In genomic region chr6:75775219-75775618, GRCh38 we compare ENCODE assay signal across 1 cellular context.
TF ChIP-seq lines count a peak whose summit lies in the region.

No MANE protein-coding gene starts in this region.

TF ChIP-seq in HEK293, 187 proteins besides CTCF, POLR2A, EP300 and RAD21 (continued from another document):
- TF ChIP-seq ZNF274 (IDR thresholded peaks at IDR 0.05; ENCODE audit: low read length), result no peak
- no peak for TF ChIP-seq ZNF274 (tag by site-specific recombination; IDR thresholded peaks at IDR 0.05; ENCODE audit: borderline replicate concordance)
- TF ChIP-seq HOXD13 (CRISPR knock-in tag; IDR thresholded peaks at IDR 0.05; ENCODE audit: borderline replicate concordance), result no peak
- no peak for TF ChIP-seq ZNF670 (tag by site-specific recombination; IDR thresholded peaks at IDR 0.05; ENCODE audit: low read depth)
- TF ChIP-seq ZNF623 (tag by site-specific recombination; IDR thresholded peaks at IDR 0.05), result no peak
- no peak for TF ChIP-seq KLF7 (tag by site-specific recombination; IDR thresholded peaks at IDR 0.05; ENCODE audit: borderline replicate concordance)
- no peak for TF ChIP-seq ZBTB7A (tag by site-specific recombination; IDR thresholded peaks at IDR 0.05; ENCODE audit: low read depth)
- TF ChIP-seq ZNF221 (tag by site-specific recombination; IDR thresholded peaks at IDR 0.05; ENCODE audit: borderline replicate concordance), result no peak
- no peak for TF ChIP-seq ZNF266 (tag by site-specific recombination; IDR thresholded peaks at IDR 0.05; ENCODE audit: low read depth)
- TF ChIP-seq ZNF596 (tag by site-specific recombination; IDR thresholded peaks at IDR 0.05), result no peak
- TF ChIP-seq IKZF3 (tag by site-specific recombination; IDR thresholded peaks at IDR 0.05), result peak; percentile 39; the same call in 1 of the 2 replicates
- TF ChIP-seq, protein P1, sequence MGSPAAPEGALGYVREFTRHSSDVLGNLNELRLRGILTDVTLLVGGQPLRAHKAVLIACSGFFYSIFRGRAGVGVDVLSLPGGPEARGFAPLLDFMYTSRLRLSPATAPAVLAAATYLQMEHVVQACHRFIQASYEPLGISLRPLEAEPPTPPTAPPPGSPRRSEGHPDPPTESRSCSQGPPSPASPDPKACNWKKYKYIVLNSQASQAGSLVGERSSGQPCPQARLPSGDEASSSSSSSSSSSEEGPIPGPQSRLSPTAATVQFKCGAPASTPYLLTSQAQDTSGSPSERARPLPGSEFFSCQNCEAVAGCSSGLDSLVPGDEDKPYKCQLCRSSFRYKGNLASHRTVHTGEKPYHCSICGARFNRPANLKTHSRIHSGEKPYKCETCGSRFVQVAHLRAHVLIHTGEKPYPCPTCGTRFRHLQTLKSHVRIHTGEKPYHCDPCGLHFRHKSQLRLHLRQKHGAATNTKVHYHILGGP (tag by site-specific recombination; IDR thresholded peaks at IDR 0.05), result no peak
- TF ChIP-seq REST (tag by site-specific recombination; IDR thresholded peaks at IDR 0.05), result no peak
- no peak for TF ChIP-seq ELK4 (IDR thresholded peaks at IDR 0.05; ENCODE audit: borderline replicate concordance, low read depth, low read length)
- TF ChIP-seq, protein P2, sequence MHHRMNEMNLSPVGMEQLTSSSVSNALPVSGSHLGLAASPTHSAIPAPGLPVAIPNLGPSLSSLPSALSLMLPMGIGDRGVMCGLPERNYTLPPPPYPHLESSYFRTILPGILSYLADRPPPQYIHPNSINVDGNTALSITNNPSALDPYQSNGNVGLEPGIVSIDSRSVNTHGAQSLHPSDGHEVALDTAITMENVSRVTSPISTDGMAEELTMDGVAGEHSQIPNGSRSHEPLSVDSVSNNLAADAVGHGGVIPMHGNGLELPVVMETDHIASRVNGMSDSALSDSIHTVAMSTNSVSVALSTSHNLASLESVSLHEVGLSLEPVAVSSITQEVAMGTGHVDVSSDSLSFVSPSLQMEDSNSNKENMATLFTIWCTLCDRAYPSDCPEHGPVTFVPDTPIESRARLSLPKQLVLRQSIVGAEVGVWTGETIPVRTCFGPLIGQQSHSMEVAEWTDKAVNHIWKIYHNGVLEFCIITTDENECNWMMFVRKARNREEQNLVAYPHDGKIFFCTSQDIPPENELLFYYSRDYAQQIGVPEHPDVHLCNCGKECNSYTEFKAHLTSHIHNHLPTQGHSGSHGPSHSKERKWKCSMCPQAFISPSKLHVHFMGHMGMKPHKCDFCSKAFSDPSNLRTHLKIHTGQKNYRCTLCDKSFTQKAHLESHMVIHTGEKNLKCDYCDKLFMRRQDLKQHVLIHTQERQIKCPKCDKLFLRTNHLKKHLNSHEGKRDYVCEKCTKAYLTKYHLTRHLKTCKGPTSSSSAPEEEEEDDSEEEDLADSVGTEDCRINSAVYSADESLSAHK (tag by site-specific recombination; IDR thresholded peaks at IDR 0.05), result no peak
- no peak for TF ChIP-seq KLF1 (tag by site-specific recombination; IDR thresholded peaks at IDR 0.05)
- TF ChIP-seq ZNF626 (tag by site-specific recombination; IDR thresholded peaks at IDR 0.05), result no peak
- TF ChIP-seq MYNN (tag by site-specific recombination; IDR thresholded peaks at IDR 0.05; ENCODE audit: borderline replicate concordance), result no peak
- TF ChIP-seq, protein P3, sequence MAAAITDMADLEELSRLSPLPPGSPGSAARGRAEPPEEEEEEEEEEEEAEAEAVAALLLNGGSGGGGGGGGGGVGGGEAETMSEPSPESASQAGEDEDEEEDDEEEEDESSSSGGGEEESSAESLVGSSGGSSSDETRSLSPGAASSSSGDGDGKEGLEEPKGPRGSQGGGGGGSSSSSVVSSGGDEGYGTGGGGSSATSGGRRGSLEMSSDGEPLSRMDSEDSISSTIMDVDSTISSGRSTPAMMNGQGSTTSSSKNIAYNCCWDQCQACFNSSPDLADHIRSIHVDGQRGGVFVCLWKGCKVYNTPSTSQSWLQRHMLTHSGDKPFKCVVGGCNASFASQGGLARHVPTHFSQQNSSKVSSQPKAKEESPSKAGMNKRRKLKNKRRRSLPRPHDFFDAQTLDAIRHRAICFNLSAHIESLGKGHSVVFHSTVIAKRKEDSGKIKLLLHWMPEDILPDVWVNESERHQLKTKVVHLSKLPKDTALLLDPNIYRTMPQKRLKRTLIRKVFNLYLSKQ (tag by site-specific recombination; IDR thresholded peaks at IDR 0.05; ENCODE audit: borderline replicate concordance), result no peak
- TF ChIP-seq, protein P4, sequence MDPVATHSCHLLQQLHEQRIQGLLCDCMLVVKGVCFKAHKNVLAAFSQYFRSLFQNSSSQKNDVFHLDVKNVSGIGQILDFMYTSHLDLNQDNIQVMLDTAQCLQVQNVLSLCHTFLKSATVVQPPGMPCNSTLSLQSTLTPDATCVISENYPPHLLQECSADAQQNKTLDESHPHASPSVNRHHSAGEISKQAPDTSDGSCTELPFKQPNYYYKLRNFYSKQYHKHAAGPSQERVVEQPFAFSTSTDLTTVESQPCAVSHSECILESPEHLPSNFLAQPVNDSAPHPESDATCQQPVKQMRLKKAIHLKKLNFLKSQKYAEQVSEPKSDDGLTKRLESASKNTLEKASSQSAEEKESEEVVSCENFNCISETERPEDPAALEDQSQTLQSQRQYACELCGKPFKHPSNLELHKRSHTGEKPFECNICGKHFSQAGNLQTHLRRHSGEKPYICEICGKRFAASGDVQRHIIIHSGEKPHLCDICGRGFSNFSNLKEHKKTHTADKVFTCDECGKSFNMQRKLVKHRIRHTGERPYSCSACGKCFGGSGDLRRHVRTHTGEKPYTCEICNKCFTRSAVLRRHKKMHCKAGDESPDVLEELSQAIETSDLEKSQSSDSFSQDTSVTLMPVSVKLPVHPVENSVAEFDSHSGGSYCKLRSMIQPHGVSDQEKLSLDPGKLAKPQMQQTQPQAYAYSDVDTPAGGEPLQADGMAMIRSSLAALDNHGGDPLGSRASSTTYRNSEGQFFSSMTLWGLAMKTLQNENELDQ (tag by site-specific recombination; IDR thresholded peaks at IDR 0.05; ENCODE audit: low read depth), result no peak
- no peak for TF ChIP-seq ZNF747 (tag by site-specific recombination; IDR thresholded peaks at IDR 0.05)
- no peak for TF ChIP-seq KLF10 (tag by site-specific recombination; IDR thresholded peaks at IDR 0.05)
- TF ChIP-seq ZBTB8A (tag by site-specific recombination; IDR thresholded peaks at IDR 0.05), result peak; percentile 18; the same call in 1 of the 2 replicates
- no peak for TF ChIP-seq ZNF114 (tag by site-specific recombination; IDR thresholded peaks at IDR 0.05)
- no peak for TF ChIP-seq ZNF302 (tag by site-specific recombination; IDR thresholded peaks at IDR 0.05; ENCODE audit: low read depth)
- no peak for TF ChIP-seq ZNF202 (tag by site-specific recombination; IDR thresholded peaks at IDR 0.05; ENCODE audit: borderline replicate concordance)
- TF ChIP-seq ZNF658 (tag by site-specific recombination; IDR thresholded peaks at IDR 0.05), result no peak
- TF ChIP-seq, protein P5, sequence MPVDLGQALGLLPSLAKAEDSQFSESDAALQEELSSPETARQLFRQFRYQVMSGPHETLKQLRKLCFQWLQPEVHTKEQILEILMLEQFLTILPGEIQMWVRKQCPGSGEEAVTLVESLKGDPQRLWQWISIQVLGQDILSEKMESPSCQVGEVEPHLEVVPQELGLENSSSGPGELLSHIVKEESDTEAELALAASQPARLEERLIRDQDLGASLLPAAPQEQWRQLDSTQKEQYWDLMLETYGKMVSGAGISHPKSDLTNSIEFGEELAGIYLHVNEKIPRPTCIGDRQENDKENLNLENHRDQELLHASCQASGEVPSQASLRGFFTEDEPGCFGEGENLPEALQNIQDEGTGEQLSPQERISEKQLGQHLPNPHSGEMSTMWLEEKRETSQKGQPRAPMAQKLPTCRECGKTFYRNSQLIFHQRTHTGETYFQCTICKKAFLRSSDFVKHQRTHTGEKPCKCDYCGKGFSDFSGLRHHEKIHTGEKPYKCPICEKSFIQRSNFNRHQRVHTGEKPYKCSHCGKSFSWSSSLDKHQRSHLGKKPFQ (tag by site-specific recombination; IDR thresholded peaks at IDR 0.05), result no peak
- no peak for TF ChIP-seq BCL11A (tag by site-specific recombination; IDR thresholded peaks at IDR 0.05; ENCODE audit: low read depth)
